14 cellular contexts compared by ENCODE assay signal in genomic region chr16:85565796-85566501, GRCh38. TPM values are rescaled to one million over a fixed set of nuclear protein-coding genes. Genes with fewer than 3 reads are reported as not detected.
DNase-seq lines count a peak whose midpoint lies in the region; ATAC-seq and TF ChIP-seq lines count a peak whose summit lies in the region.
"Had no signal": no experiment of that assay in that cellular context is flagged by ENCODE, and none has a peak within 500 bp of the region (broad histone marks: within the 10 kb centered on the region; RNA-seq: fewer than 3 reads in every experiment).

No MANE protein-coding gene starts in this region.

- DNase-seq in mesendoderm (no peak), HT-29 (ENCODE audit: low spot score) (no peak), NCI-H526 treated with DMSO at 0.1 percent for 48 hours (lab: John Stamatoyannopoulos, UW) (no peak), HK-2 (ENCODE audit: unreplicated experiment) (no peak)
- DNase-seq in stimulated activated effector memory CD8-positive, alpha-beta T cell treated with anti-CD3 and anti-CD28 coated beads, Interleukin-12 subunit alpha, Interleukin-12 subunit beta, amount 100 ng/mL, for 72 hours (ENCODE audit: low spot score in 2 of 2), result no peak
- DNase-seq: activated T-cell treated with anti-CD3 and anti-CD28 coated beads, Interleukin-2, amount 50 U/mL, for 4 hours; hippocampal formation; left cardiac atrium; NCI-H2029; NCI-H510A had no signal

- H4K8ac ChIP-seq in mesendoderm (ENCODE audit: low read depth, low read length), result no peak overlapping the region

- WGBS in mesendoderm (ENCODE audit: extremely low coverage, insufficient coverage, low lambda C conversion rate), result no CpG with 5 or more reads among the region's 20 CpGs

- peak overlapping the region; percentile 1 for H3K4ac ChIP-seq in mesendoderm (ENCODE audit: low read depth, low read length)

- ATAC-seq in stimulated activated effector memory CD8-positive, alpha-beta T cell treated with anti-CD3 and anti-CD28 coated beads, Interleukin-12 subunit alpha, Interleukin-12 subunit beta, amount 100 ng/mL, for 72 hours, result no peak
- no peak for ATAC-seq in HG02973 (IDR thresholded peaks at IDR 0.05; ENCODE audit: unreplicated experiment)
- ATAC-seq: activated T-cell treated with anti-CD3 and anti-CD28 coated beads, Interleukin-2, amount 50 U/mL, for 4 hours; left cardiac atrium had no signal

- H2BK15ac ChIP-seq in mesendoderm (replicated peaks; ENCODE audit: low read depth), result no peak overlapping the region

- no peak overlapping the region for H2BK120ac ChIP-seq in mesendoderm (ENCODE audit: low read depth, low read length)

- H3K36me3 ChIP-seq in HUES48 (ENCODE audit: control insufficient read depth, insufficient read depth, low read length), result no peaks in the 10 kb centered on the region
- no peaks in the 10 kb centered on the region for H3K36me3 ChIP-seq in mesendoderm (ENCODE audit: control insufficient read depth, insufficient read depth, low read length)

- H3K27ac ChIP-seq in HUES48 (ENCODE audit: low read depth, low read length), result peak overlapping the region; percentile 11
- no peak overlapping the region for H3K27ac ChIP-seq in mesendoderm (ENCODE audit: low read depth, low read length)

- no peak overlapping the region for H4K5ac ChIP-seq in mesendoderm (ENCODE audit: low read length)

- H3K18ac ChIP-seq in mesendoderm (ENCODE audit: low read length), result peak overlapping the region; percentile 11

- H3K23ac ChIP-seq in mesendoderm (ENCODE audit: low read length), result no peak overlapping the region

- peaks cover 61% of the 10 kb centered on the region for H3K79me2 ChIP-seq in mesendoderm (ENCODE audit: control insufficient read depth, insufficient read depth, low read length)

- no peak overlapping the region for H3K4me2 ChIP-seq in mesendoderm (ENCODE audit: low read length)

- H3K4me3 Mint-ChIP-seq in brain, result peak overlapping the region; percentile 61 to 76 (median 65)
- peak overlapping the region; percentile 42 for H3K4me3 Mint-ChIP-seq in stimulated activated effector memory CD8-positive, alpha-beta T cell treated with anti-CD3 and anti-CD28 coated beads, Interleukin-12 subunit alpha, Interleukin-12 subunit beta, amount 100 ng/mL, for 72 hours
- H3K4me3 Mint-ChIP-seq: activated naive CD8-positive, alpha-beta T cell; activated T-cell treated with anti-CD3 and anti-CD28 coated beads, Interleukin-2, amount 50 U/mL, for 4 hours had no signal

- peaks cover 0 to 28% (median 9%) of the 10 kb centered on the region in 5 experiments for H3K9me3 Mint-ChIP-seq in brain
- no peaks in the 10 kb centered on the region for H3K9me3 Mint-ChIP-seq in stimulated activated effector memory CD8-positive, alpha-beta T cell treated with anti-CD3 and anti-CD28 coated beads, Interleukin-12 subunit alpha, Interleukin-12 subunit beta, amount 100 ng/mL, for 72 hours
- H3K9me3 Mint-ChIP-seq: activated T-cell treated with anti-CD3 and anti-CD28 coated beads, Interleukin-2, amount 50 U/mL, for 4 hours had no signal

- H3K9me3 ChIP-seq in HUES48 (ENCODE audit: control insufficient read depth, insufficient read depth, low read length), result no peaks in the 10 kb centered on the region

- H3K4me3 ChIP-seq in HUES48 (ENCODE audit: low read depth, low read length) (no peak overlapping the region), mesendoderm (ENCODE audit: low read length) (no peak overlapping the region)

- H3K27ac Mint-ChIP-seq in brain, result peak overlapping the region; percentile 76 to 98 (median 79)
- peak overlapping the region; percentile 61 for H3K27ac Mint-ChIP-seq in stimulated activated effector memory CD8-positive, alpha-beta T cell treated with anti-CD3 and anti-CD28 coated beads, Interleukin-12 subunit alpha, Interleukin-12 subunit beta, amount 100 ng/mL, for 72 hours
- H3K27ac Mint-ChIP-seq: activated naive CD8-positive, alpha-beta T cell had no signal

- peaks cover 39% of the 10 kb centered on the region for H3K36me3 Mint-ChIP-seq in brain
- peaks cover 25% of the 10 kb centered on the region for H3K36me3 Mint-ChIP-seq in stimulated activated effector memory CD8-positive, alpha-beta T cell treated with anti-CD3 and anti-CD28 coated beads, Interleukin-12 subunit alpha, Interleukin-12 subunit beta, amount 100 ng/mL, for 72 hours
- H3K36me3 Mint-ChIP-seq: activated naive CD8-positive, alpha-beta T cell had no signal

- peaks cover 44% of the 10 kb centered on the region for H3K79me1 ChIP-seq in mesendoderm (ENCODE audit: low read length)

- H3K27me3 ChIP-seq in HUES48 (ENCODE audit: control insufficient read depth, insufficient read depth, low read length) (no peaks in the 10 kb centered on the region), mesendoderm (ENCODE audit: insufficient read depth, low read length, poor library complexity) (no peaks in the 10 kb centered on the region)

- H3K56ac ChIP-seq in mesendoderm (ENCODE audit: low read length), result peak overlapping the region; percentile 74

- H3K4me1 Mint-ChIP-seq in brain, result peaks cover 100% of the 10 kb centered on the region
- peaks cover 97% of the 10 kb centered on the region for H3K4me1 Mint-ChIP-seq in stimulated activated effector memory CD8-positive, alpha-beta T cell treated with anti-CD3 and anti-CD28 coated beads, Interleukin-12 subunit alpha, Interleukin-12 subunit beta, amount 100 ng/mL, for 72 hours

- H2AK5ac ChIP-seq in mesendoderm (ENCODE audit: low read length), result no peak overlapping the region

- peaks cover 8% of the 10 kb centered on the region for H3K27me3 Mint-ChIP-seq in brain
- H3K27me3 Mint-ChIP-seq: activated naive CD8-positive, alpha-beta T cell had no signal

- H3K4me1 ChIP-seq in HUES48 (ENCODE audit: control insufficient read depth, insufficient read depth, low read length), result peaks cover 71% of the 10 kb centered on the region
- H3K4me1 ChIP-seq in mesendoderm (ENCODE audit: control insufficient read depth, low read depth, low read length), result peaks cover 47% of the 10 kb centered on the region

- no peak overlapping the region for H2BK5ac ChIP-seq in mesendoderm (ENCODE audit: low read length)

- no peak for TF ChIP-seq CTCF in brain (conservative IDR thresholded peaks at IDR 0.05)

- H3K9ac ChIP-seq in HUES48 (ENCODE audit: low read depth, low read length), result no peak overlapping the region
- peak overlapping the region; percentile 12 for H3K9ac ChIP-seq in mesendoderm (ENCODE audit: low read length)

RNA-seq across cellular contexts. Expression of gene GSE1, which starts 47.2 kb away (rescaled TPM):
- 127 TPM for polyA plus RNA-seq in brain (ENCODE audit: insufficient read depth, low read depth, low replicate concordance)
- polyA plus RNA-seq in mesendoderm (2013, experiment 1 of 2), result 16.7 TPM
- polyA plus RNA-seq in mesendoderm (2013, experiment 2 of 2), result 17.3 TPM
- total RNA-seq in HT-29 (2014; rRNA removed; shearing (Covaris generic)), result 81.1 and 84.7 TPM in 2 replicates
